Comparison of ENCODE assay signal across 8 cellular contexts in genomic region chr3:149936812-149937230, GRCh38. TPM values are rescaled to one million over a fixed set of nuclear protein-coding genes. Genes with fewer than 3 reads are reported as not detected.
DNase-seq lines count a peak whose midpoint lies in the region; ATAC-seq and TF ChIP-seq lines count a peak whose summit lies in the region.

No MANE protein-coding gene starts in this region.

- H3K18ac ChIP-seq in IMR-90 (ENCODE audit: low read depth, low read length), result no peak overlapping the region

- H3K36me3 ChIP-seq in IMR-90 (ENCODE audit: control insufficient read depth, insufficient read depth, low read length), result 0 out of 2 replicates have a peak, but pooled peaks cover 2% of the 10 kb centered on the region
- H3K36me3 ChIP-seq in left ventricle myocardium inferior, result peaks cover 6% of the 10 kb centered on the region
- H3K36me3 ChIP-seq in smooth muscle cell (ENCODE audit: low read depth), result no peaks in the 10 kb centered on the region

- no peaks in the 10 kb centered on the region for H3K4me1 ChIP-seq in IMR-90 (ENCODE audit: control insufficient read depth, insufficient read depth, low read length)
- peaks cover 36% of the 10 kb centered on the region for H3K4me1 ChIP-seq in left ventricle myocardium inferior
- no peaks in the 10 kb centered on the region for H3K4me1 ChIP-seq in smooth muscle cell (ENCODE audit: low read depth)

- no peak overlapping the region for H3K4me3 Mint-ChIP-seq in activated naive CD8-positive, alpha-beta T cell treated with anti-CD3 and anti-CD28 coated beads for 36 hours

- H2BK5ac ChIP-seq in IMR-90 (ENCODE audit: low read depth, low read length, poor library complexity, severe bottlenecking), result no peak overlapping the region

- peaks cover 46% of the 10 kb centered on the region for H3K36me3 Mint-ChIP-seq in activated naive CD8-positive, alpha-beta T cell treated with anti-CD3 and anti-CD28 coated beads for 36 hours

- H3K27ac ChIP-seq in C4-2B (no peak overlapping the region), IMR-90 (ENCODE audit: insufficient read depth, low read length) (no peak overlapping the region), left ventricle myocardium inferior (replicated peaks) (no peak overlapping the region), smooth muscle cell (ENCODE audit: low read depth) (no peak overlapping the region)

- H4K5ac ChIP-seq in IMR-90 (ENCODE audit: low read depth, low read length), result no peak overlapping the region

- CTCF ChIA-PET in IMR-90 (lab: Yijun Ruan, JAX), result interaction anchor here (0.6 to 1.1 kb wide), 3 partner anchors 13 to 559 kb away, joined by 3 to 5 read pairs (median 4); no protein-coding TSS in a partner anchor

- H2BK15ac ChIP-seq in IMR-90 (ENCODE audit: low read depth, low read length), result no peak overlapping the region

- H4K91ac ChIP-seq in IMR-90 (ENCODE audit: insufficient read depth, low read depth, low read length), result no peak overlapping the region

- no peaks in the 10 kb centered on the region for H3K79me2 ChIP-seq in smooth muscle cell (ENCODE audit: low read depth)

- peak; percentile 89 for TF ChIP-seq RAD21 in IMR-90 (IDR thresholded peaks at IDR 0.05; ENCODE audit: low read length)

- intact Hi-C loops in IMR-90 (cut with micrococcal nuclease), result loop anchor here (1.0 to 10.0 kb wide), 5 partner anchors 32 to 578 kb away; partner anchors contain the start of gene TSC22D2
- intact Hi-C loops in left ventricle myocardium inferior (cut with micrococcal nuclease), result no loop called here

- no peak overlapping the region for H2BK20ac ChIP-seq in IMR-90 (ENCODE audit: low read depth, low read length)

- peaks cover 7% of the 10 kb centered on the region for H3K9me3 Mint-ChIP-seq in activated naive CD8-positive, alpha-beta T cell treated with anti-CD3 and anti-CD28 coated beads for 36 hours

- H2AFZ ChIP-seq in IMR-90 (replicated peaks; ENCODE audit: low read length, poor library complexity) (peak overlapping the region; percentile 58), smooth muscle cell (ENCODE audit: low read depth) (no peak overlapping the region)

- H2AK5ac ChIP-seq in IMR-90 (ENCODE audit: low read depth, low read length), result peak overlapping the region; percentile 47; the same call in 1 of the 2 replicates

- no peak overlapping the region for H3K14ac ChIP-seq in IMR-90 (replicated peaks; ENCODE audit: low read depth, low read length)

- H3K23ac ChIP-seq in IMR-90 (ENCODE audit: low read depth, low read length), result no peak overlapping the region

- no peak overlapping the region for H3K27ac Mint-ChIP-seq in activated naive CD8-positive, alpha-beta T cell treated with anti-CD3 and anti-CD28 coated beads for 36 hours

- TF ChIP-seq POLR2A in IMR-90 (IDR thresholded peaks at IDR 0.05; ENCODE audit: low read depth, low read length), result peak; percentile 50; the same call in 1 of the 2 replicates

- TF ChIP-seq CTCF in C4-2B (conservative IDR thresholded peaks at IDR 0.05) (peak; percentile 95), IMR-90 (conservative IDR thresholded peaks at IDR 0.05; ENCODE audit: low read depth, low read length) (peak; percentile 80), left ventricle myocardium inferior (IDR thresholded peaks at IDR 0.05; ENCODE audit: borderline replicate concordance) (peak; percentile 84), smooth muscle cell (IDR thresholded peaks at IDR 0.05; ENCODE audit: borderline replicate concordance, insufficient read depth, poor library complexity, severe bottlenecking) (peak; percentile 76)

- peak overlapping the region; percentile 24; the same call in 1 of the 2 replicates for H3K4me2 ChIP-seq in IMR-90 (ENCODE audit: low read depth, low read length)
- H3K4me2 ChIP-seq in smooth muscle cell, result no peak overlapping the region

- H3K27me3 Mint-ChIP-seq in activated naive CD8-positive, alpha-beta T cell treated with anti-CD3 and anti-CD28 coated beads for 36 hours, result no peaks in the 10 kb centered on the region

- H3K4me3 ChIP-seq in IMR-90 (ENCODE audit: insufficient read depth, low read depth, low read length) (no peak overlapping the region), left ventricle myocardium inferior (peak overlapping the region; percentile 22), smooth muscle cell (no peak overlapping the region)

- dilution Hi-C loops in IMR-90 (cut with HindIII; ENCODE audit: low sequenced_read_pairs, unreplicated experiment), result no loop called here

- POLR2A ChIA-PET in IMR-90 (lab: Charles Lee; ENCODE audit: unreplicated experiment), result interaction anchor here (0.6 kb wide), 1 partner anchor 28 kb away, joined by 3 read pairs; no protein-coding TSS in a partner anchor

- H3K4ac ChIP-seq in IMR-90 (ENCODE audit: low read depth, low read length), result no peak overlapping the region

- H3K4me1 Mint-ChIP-seq in activated naive CD8-positive, alpha-beta T cell treated with anti-CD3 and anti-CD28 coated beads for 36 hours, result peaks cover 7% of the 10 kb centered on the region

- WGBS in IMR-90 (ENCODE audit: extremely low coverage in 2 of 2, insufficient read length in 1 of 2), 2 experiments, result 61% methylated on average over 3 of the region's 7 CpGs; no CpG with 5 or more reads in 1 of the 2 experiments
- 29% methylated on average over 7 of the region's 7 CpGs for WGBS in smooth muscle cell (ENCODE audit: low lambda C conversion rate)

- H3K27me3 ChIP-seq in IMR-90 (ENCODE audit: control insufficient read depth, insufficient read depth, low read length), result no peaks in the 10 kb centered on the region
- no peaks in the 10 kb centered on the region for H3K27me3 ChIP-seq in left ventricle myocardium inferior (ENCODE audit: low read depth)
- no peaks in the 10 kb centered on the region for H3K27me3 ChIP-seq in smooth muscle cell (ENCODE audit: low read depth)

- H3K79me1 ChIP-seq in IMR-90 (ENCODE audit: low read depth in 1 of 2, low read length in 2 of 2), result peaks cover 3 to 19% of the 10 kb centered on the region in 2 experiments; a peak in 3 of 4 replicates

- no TSS peak for BruUV-seq in IMR-90 (replicated peaks; lab: Mats Ljungman, UMichigan)

- DNase-seq in IMR-90 (peak; percentile 62), RKO (ENCODE audit: low spot score) (peak; percentile 46), left ventricle myocardium inferior (no peak), smooth muscle cell (lab: John Stamatoyannopoulos, UW; ENCODE audit: unreplicated experiment) (peak; percentile 1)
- DNase-seq in activated naive CD8-positive, alpha-beta T cell treated with anti-CD3 and anti-CD28 coated beads for 36 hours, result peak; percentile 8

- peaks cover 3% of the 10 kb centered on the region; the same call in 1 of the 2 replicates for H3K9me3 ChIP-seq in IMR-90 (ENCODE audit: control insufficient read depth, insufficient read depth, low read length)
- peaks cover 8% of the 10 kb centered on the region for H3K9me3 ChIP-seq in left ventricle myocardium inferior (replicated peaks)
- no peaks in the 10 kb centered on the region for H3K9me3 ChIP-seq in smooth muscle cell (replicated peaks; ENCODE audit: low read depth)

- 0 out of 2 replicates have a peak overlapping the region, but pooled peaks have one; percentile 26 for H2BK120ac ChIP-seq in IMR-90 (ENCODE audit: low read depth, low read length)

- in situ Hi-C loops in IMR-90 (cut with MboI; ENCODE audit: low sequenced_read_pairs), result loop anchor here (10.0 kb wide), 1 partner anchor 568 kb away; no protein-coding TSS in a partner anchor

- ATAC-seq in GM19035 (IDR thresholded peaks at IDR 0.05; ENCODE audit: unreplicated experiment) (peak; percentile 71), IMR-90 (ENCODE audit: low read depth) (peak; percentile 79), HG03378 (IDR thresholded peaks at IDR 0.05; ENCODE audit: unreplicated experiment) (no peak)

- H3K9ac ChIP-seq in IMR-90 (ENCODE audit: low read depth, low read length) (no peak overlapping the region), smooth muscle cell (ENCODE audit: low read depth) (no peak overlapping the region)

- H3K56ac ChIP-seq in IMR-90 (ENCODE audit: extremely low read depth, insufficient read depth, low read length), result no peak overlapping the region

- no peaks in the 10 kb centered on the region for H3F3A ChIP-seq in smooth muscle cell (ENCODE audit: low read depth)

- no peak overlapping the region for H2AK9ac ChIP-seq in IMR-90 (replicated peaks; ENCODE audit: low read depth, low read length, poor library complexity)

- H4K20me1 ChIP-seq in IMR-90 (ENCODE audit: insufficient read depth, low read length) (no peaks in the 10 kb centered on the region; the same call in 1 of the 2 replicates), smooth muscle cell (ENCODE audit: low read depth) (peaks cover 11% of the 10 kb centered on the region)

- no peaks in the 10 kb centered on the region for H3K9me1 ChIP-seq in IMR-90 (ENCODE audit: insufficient read depth, low read length)

- H4K8ac ChIP-seq in IMR-90 (ENCODE audit: low read depth in 2 of 2, low read length in 2 of 2), result peak overlapping the region in 1 of 2 experiments; percentile 19; a peak in 1 of 4 replicates

TF ChIP-seq in IMR-90, 13 proteins besides CTCF, POLR2A, EP300 and RAD21:
- TF ChIP-seq ELK1 (IDR thresholded peaks at IDR 0.05; ENCODE audit: borderline replicate concordance, low read depth, low read length) (no peak), FOS (IDR thresholded peaks at IDR 0.05; ENCODE audit: low read depth, low read length) (no peak), MXI1 (IDR thresholded peaks at IDR 0.05; ENCODE audit: borderline replicate concordance, low read depth, low read length) (no peak), MAFK (IDR thresholded peaks at IDR 0.05; ENCODE audit: low read depth, low read length) (no peak), RFX5 (IDR thresholded peaks at IDR 0.05; ENCODE audit: low read depth, low read length) (no peak), MAZ (IDR thresholded peaks at IDR 0.05; ENCODE audit: borderline replicate concordance, low read depth, low read length) (no peak), SMC3 (IDR thresholded peaks at IDR 0.05; ENCODE audit: low read depth, low read length) (peak; percentile 75)

RNA-seq across cellular contexts. Expression of gene PFN2, which starts 33.9 kb away (rescaled TPM):
- total RNA-seq in IMR-90 (2012; rRNA removed), result 256 and 342 TPM in 2 replicates
- polyA plus RNA-seq in IMR-90 (2012; rRNA removed), result 351 and 444 TPM in 2 replicates
- 146 and 203 TPM in 2 replicates for polyA plus RNA-seq in IMR-90 (2012; cell fraction: cytosol; rRNA removed)
- 78.8 and 268 TPM in 2 replicates for polyA plus RNA-seq in IMR-90 (2012; cell fraction: nucleus; rRNA removed; ENCODE audit: low replicate concordance)
- 1 to 10 TPM; 4.2 to 5.2 TPM for total RNA-seq in activated naive CD8-positive, alpha-beta T cell treated with anti-CD3 and anti-CD28 coated beads for 36 hours
- 40.8 TPM for total RNA-seq in left ventricle myocardium inferior
- total RNA-seq in smooth muscle cell, result 255 and 265 TPM in 2 replicates
- polyA plus RNA-seq in smooth muscle cell, result 209 and 239 TPM in 2 replicates
